Comparison of ENCODE assay signal across 9 cellular contexts in the genomic region with DNA sequence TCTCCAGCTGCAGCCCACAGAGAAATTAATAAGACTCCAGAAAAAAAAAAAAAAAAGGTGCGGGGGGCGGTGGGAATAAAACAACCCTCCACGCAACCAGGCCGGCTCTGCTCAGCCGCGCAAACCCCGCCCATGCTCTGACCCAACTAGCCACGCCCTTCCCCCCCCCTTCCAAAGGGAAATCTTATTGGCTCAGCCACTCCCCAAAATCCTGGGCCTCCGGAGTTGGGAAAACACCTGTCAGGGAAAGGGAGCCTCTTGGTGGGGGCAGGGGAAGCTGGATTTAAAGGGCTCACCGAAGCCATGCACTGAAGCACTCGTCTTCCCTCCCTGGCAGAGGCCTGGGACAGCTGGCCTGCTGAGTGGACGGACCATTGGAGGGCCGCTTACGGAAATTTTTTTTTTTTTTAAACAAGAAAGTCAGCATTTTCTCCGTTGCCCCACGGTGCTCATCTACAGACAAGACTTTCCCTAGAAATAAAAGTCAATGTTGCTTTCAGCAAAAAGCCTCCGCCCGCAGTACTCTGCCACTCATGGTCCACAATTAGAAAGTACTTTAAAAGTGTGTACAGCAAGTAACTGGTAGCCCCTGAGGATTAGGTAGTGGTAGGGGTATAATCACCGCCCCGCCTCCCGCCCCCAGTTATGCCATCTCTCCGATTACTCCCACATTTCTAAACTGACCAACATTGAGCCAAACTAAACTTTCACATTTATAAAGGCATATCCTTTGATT. TPM values are rescaled to one million over a fixed set of nuclear protein-coding genes. Genes with fewer than 3 reads are reported as not detected.
DNase-seq lines count a peak whose midpoint lies in the region; ATAC-seq and TF ChIP-seq lines count a peak whose summit lies in the region.
"Had no signal": no experiment of that assay in that cellular context is flagged by ENCODE, and none has a peak within 500 bp of the region (broad histone marks: within the 10 kb centered on the region; RNA-seq: fewer than 3 reads in every experiment).

No MANE protein-coding gene starts in this region.

- TF ChIP-seq CTCF in coronary artery (IDR thresholded peaks at IDR 0.05), result no peak
- no peak for TF ChIP-seq CTCF in lower lobe of right lung (IDR thresholded peaks at IDR 0.05)
- TF ChIP-seq CTCF in thyroid gland (IDR thresholded peaks at IDR 0.05), result no peak

- peak; percentile 84 to 90 for ATAC-seq in lower lobe of right lung

- no peaks in the 10 kb centered on the region for H3K36me3 ChIP-seq in lower lobe of right lung
- no peaks in the 10 kb centered on the region for H3K36me3 ChIP-seq in thyroid gland

- H3K4me1 ChIP-seq in lower lobe of right lung (peaks cover 12% of the 10 kb centered on the region), thyroid gland (peaks cover 0 to 4% of the 10 kb centered on the region in 2 donors)

- peak overlapping the region; percentile 98 for H3K4me3 ChIP-seq in coronary artery
- H3K4me3 ChIP-seq in lower lobe of right lung, result peak overlapping the region; percentile 61
- peak overlapping the region in 2 of 3 donors; percentile 61 to 66 for H3K4me3 ChIP-seq in thyroid gland (replicated peaks in 1 of 3)

- intact Hi-C loops in lower lobe of right lung (cut with DNase I), result no loop called here
- intact Hi-C loops in thyroid gland (cut with DNase I), result no loop called here

- H3K27me3 ChIP-seq in lower lobe of right lung (ENCODE audit: low read depth) (peaks cover 30% of the 10 kb centered on the region), thyroid gland (no peaks in the 10 kb centered on the region)

- DNase-seq in Daoy (ENCODE audit: low read depth) (peak; percentile 59), NCI-H2227 (lab: John Stamatoyannopoulos, UW; ENCODE audit: unreplicated experiment) (peak; percentile 58), coronary artery (ENCODE audit: low spot score) (peak; percentile 85), lower lobe of right lung (peak; percentile 65), thyroid gland (peak; percentile 94 to 95), middle frontal gyrus (ENCODE audit: extremely low spot score, low spot score) (no peak), HuH-7.5 (ENCODE audit: low spot score) (no peak)
- no peak for DNase-seq in activated CD8-positive, alpha-beta memory T cell treated with anti-CD3 and anti-CD28 coated beads, Interleukin-2, amount 50 U/mL, for 48 hours

- H3K27ac ChIP-seq in coronary artery (peak overlapping the region; percentile 21 to 30), lower lobe of right lung (no peak overlapping the region), thyroid gland (peak overlapping the region; percentile 2 to 54 (median 46))

- WGBS in thyroid gland, 2 donors, result 25 to 29% methylated on average over 21 to 22 of the region's 22 CpGs

- no peaks in the 10 kb centered on the region for H3K9me3 ChIP-seq in lower lobe of right lung
- H3K9me3 ChIP-seq in thyroid gland, result no peaks in the 10 kb centered on the region

- TF ChIP-seq POLR2A in thyroid gland (IDR thresholded peaks at IDR 0.05), result peak in 1 of 2 donors; percentile 47

RNA-seq across cellular contexts. Expression of a gene that starts 0.7 kb away (rescaled TPM):
- total RNA-seq in Daoy (2014; rRNA removed; shearing (Covaris generic)), result 0.03 and 0.06 TPM in 2 replicates
- total RNA-seq in lower lobe of right lung (25.3 TPM), thyroid gland (10 to 100 TPM in 3 of 4 donors, 1 to 10 TPM in 1; 5.5 to 21.0 (median 18.3) TPM)
- total RNA-seq: LHCN-M2 had no signal

Comparison
In these comparisons a context has a peak if more than half of its experiments do, and no peak if none do; other contexts are left out.
1. DNase-seq: peak in Daoy (single experiment), NCI-H2227 (single experiment), coronary artery (single experiment), lower lobe of right lung (single experiment) and thyroid gland (2 of 2); none in middle frontal gyrus (single experiment), activated CD8-positive, alpha-beta memory T cell treated with anti-CD3 and anti-CD28 coated beads, Interleukin-2, amount 50 U/mL, for 48 hours (single experiment) and HuH-7.5 (single experiment).
2. Peak in every context shown above with its lines, with median percentiles within 50 percentile points of each other: H3K4me3 ChIP-seq.